ENCODE assay signal across 8 cellular contexts in genomic region chr15:37100109-37100873, GRCh38. TPM values are rescaled to one million over a fixed set of nuclear protein-coding genes. Genes with fewer than 3 reads are reported as not detected.
DNase-seq lines count a peak whose midpoint lies in the region; ATAC-seq, FAIRE-seq and TF ChIP-seq lines count a peak whose summit lies in the region.

Gene MEIS2 (minus strand): TSS chr15:37100549. CDS start chr15:37099466, 1,083 bp downstream.

- H3K4me2 ChIP-seq in keratinocyte (ENCODE audit: control insufficient read depth, extremely low read depth, insufficient read depth, low read depth, low read length) (peak within 1 kb of the TSS; percentile 92), skeletal muscle satellite cell (ENCODE audit: low read length) (peak within 1 kb of the TSS; percentile 100)

- H3K4me3 Mint-ChIP-seq in chondrocyte (ENCODE audit: unreplicated experiment), result peak within 1 kb of the TSS; percentile 99

- FAIRE-seq in keratinocyte (lab: Jason Lieb, UNC), result no peak

- TF ChIP-seq CTCF in chondrocyte (IDR thresholded peaks at IDR 0.05) (no peak), keratinocyte (optimal IDR thresholded peaks at IDR 0.05 in 1 of 3, IDR thresholded peaks at IDR 0.05 in 1 of 3, conservative IDR thresholded peaks at IDR 0.05 in 1 of 3; ENCODE audit: extremely low read depth in 1 of 3, insufficient read depth in 2 of 3, low read length in 3 of 3) (no peak)

- H3K9ac ChIP-seq in keratinocyte (ENCODE audit: control insufficient read depth, extremely low read depth, insufficient read depth, low read length) (peak within 1 kb of the TSS; percentile 90), skeletal muscle satellite cell (ENCODE audit: low read depth, low read length) (peak within 1 kb of the TSS; percentile 85)

- H2AFZ ChIP-seq in keratinocyte (ENCODE audit: control insufficient read depth, low read length), result peak within 1 kb of the TSS; percentile 89

- H3K9me1 ChIP-seq in keratinocyte (ENCODE audit: control insufficient read depth, extremely low read depth, insufficient read depth, low read length), result no peaks in the 10 kb centered on the region

- H3K36me3 ChIP-seq in keratinocyte (ENCODE audit: control insufficient read depth in 2 of 2, extremely low read depth in 1 of 2, insufficient read depth in 2 of 2, low read length in 2 of 2) (no peaks in the 10 kb centered on the region), skeletal muscle satellite cell (ENCODE audit: insufficient read depth, low read length) (no peaks in the 10 kb centered on the region)

- H3K27me3 ChIP-seq in keratinocyte (ENCODE audit: control insufficient read depth, extremely low read depth, insufficient read depth, low read length), result no peaks in the 10 kb centered on the region
- peaks cover 58% of the 10 kb centered on the region for H3K27me3 ChIP-seq in skeletal muscle satellite cell (ENCODE audit: control insufficient read depth, insufficient read depth, low read length)

- peaks cover 22% of the 10 kb centered on the region for H3K27me3 Mint-ChIP-seq in chondrocyte (ENCODE audit: low read depth)

- no peaks in the 10 kb centered on the region for H4K20me1 ChIP-seq in keratinocyte (ENCODE audit: control insufficient read depth, extremely low read depth, insufficient read depth, low read length)

- dilution Hi-C loops in keratinocyte (cut with MboI; ENCODE audit: extremely low pct_ligation_motif_present, low sequenced_read_pairs), result no loop called here

- ATAC-seq in HG02642 (IDR thresholded peaks at IDR 0.05; ENCODE audit: poor library complexity, unreplicated experiment), result peak; percentile 34

- H3K27ac Mint-ChIP-seq in chondrocyte (ENCODE audit: unreplicated experiment), result peak within 1 kb of the TSS; percentile 100

- peaks cover 37% of the 10 kb centered on the region for H3K4me1 Mint-ChIP-seq in chondrocyte (ENCODE audit: low read depth)

- H3K36me3 Mint-ChIP-seq in chondrocyte (ENCODE audit: low read depth), result peaks cover 5% of the 10 kb centered on the region

- peak; percentile 83 for DNase-seq in NCI-H1694 treated with DMSO at 0.1 percent for 48 hours (lab: John Stamatoyannopoulos, UW)
- DNase-seq in SW 1271 (lab: John Stamatoyannopoulos, UW), result peak; percentile 48 to 85
- peak; percentile 97 for DNase-seq in chondrocyte (ENCODE audit: low spot score)
- DNase-seq in keratinocyte (ENCODE audit: low read depth, low spot score), result no peak
- DNase-seq in AML-193 (lab: John Stamatoyannopoulos, UW), result no peak

- H3K4me1 ChIP-seq in keratinocyte (ENCODE audit: control insufficient read depth, extremely low read depth, insufficient read depth, low read length), result peaks cover 7% of the 10 kb centered on the region
- peaks cover 5% of the 10 kb centered on the region for H3K4me1 ChIP-seq in skeletal muscle satellite cell (ENCODE audit: control insufficient read depth, insufficient read depth, low read length)

- peak; percentile 32 for TF ChIP-seq POLR2A in GM10847 (IDR thresholded peaks at IDR 0.05; ENCODE audit: extremely low read depth, insufficient read length)

- H3K9me3 Mint-ChIP-seq in chondrocyte (ENCODE audit: low read depth), result no peaks in the 10 kb centered on the region

- peak within 1 kb of the TSS; percentile 82 for H3K27ac ChIP-seq in keratinocyte (ENCODE audit: control insufficient read depth, insufficient read depth, low read length)

- H3K4me3 ChIP-seq in keratinocyte (ENCODE audit: control insufficient read depth in 2 of 3, extremely low read depth in 1 of 3, insufficient read depth in 2 of 3, low read depth in 1 of 3, low read length in 3 of 3) (peak within 1 kb of the TSS; percentile 75 to 97 (median 92)), skeletal muscle satellite cell (ENCODE audit: low read length) (peak within 1 kb of the TSS; percentile 98)

- H3K9me3 ChIP-seq in keratinocyte (ENCODE audit: control insufficient read depth, low read depth, low read length) (no peaks in the 10 kb centered on the region), skeletal muscle satellite cell (replicated peaks; ENCODE audit: low read length) (no peaks in the 10 kb centered on the region)

- H3K79me2 ChIP-seq in keratinocyte (ENCODE audit: control insufficient read depth, insufficient read depth, low read length), result peaks cover 22% of the 10 kb centered on the region

RNA-seq across cellular contexts. Expression of gene MEIS2, which starts in this region (rescaled TPM):
- 28.3 to 76.9 TPM (median 30.2 TPM) in 3 replicates for total RNA-seq in chondrocyte
- polyA plus RNA-seq in keratinocyte, result 8.3 to 11.4 TPM (median 11.3 TPM) in 3 replicates
- polyA plus RNA-seq in keratinocyte (2011; ENCODE audit: low read depth), result 6.3 TPM
- 8.9 and 10.4 TPM in 2 replicates for polyA plus RNA-seq in keratinocyte (2011; cell fraction: cytosol; rRNA removed)
- polyA plus RNA-seq in keratinocyte (2011; cell fraction: nucleus; rRNA removed), result 21.1 and 29.0 TPM in 2 replicates
- polyA plus RNA-seq in keratinocyte (2012; ENCODE audit: low replicate concordance), result 4.4 and 10.9 TPM in 2 replicates
- polyA minus RNA-seq in keratinocyte, result 11.2 to 31.2 TPM (median 25.9 TPM) in 3 replicates
- polyA minus RNA-seq in keratinocyte (2011; cell fraction: cytosol; rRNA and poly(A)+ RNA removed), result 3.3 TPM
- polyA minus RNA-seq in keratinocyte (2011; cell fraction: nucleus; rRNA and poly(A)+ RNA removed), result 16.4 and 29.4 TPM in 2 replicates
- 29.1 and 34.7 TPM in 2 replicates for total RNA-seq in skeletal muscle satellite cell (2012; rRNA removed)

Comparison
In these comparisons a context has a peak if more than half of its experiments do, and no peak if none do; other contexts are left out.
1. DNase-seq: peak in NCI-H1694 treated with DMSO at 0.1 percent for 48 hours (single experiment), SW 1271 (2 of 2) and chondrocyte (single experiment); none in keratinocyte (single experiment) and AML-193 (0 of 2).